ENCODE assay signal across 8 cellular contexts in genomic region chr2:190408538-190409271, GRCh38. TPM values are rescaled to one million over a fixed set of nuclear protein-coding genes. Genes with fewer than 3 reads are reported as not detected.
DNase-seq lines count a peak whose midpoint lies in the region; ATAC-seq, FAIRE-seq and TF ChIP-seq lines count a peak whose summit lies in the region.

No MANE protein-coding gene starts in this region.

- 1% methylated on average over 54 of the region's 54 CpGs for WGBS in HUES64

- peak overlapping the region; percentile 67 for H3K4me3 ChIP-seq in HUES64 (ENCODE audit: low read length)
- peak overlapping the region; percentile 56 for H3K4me3 ChIP-seq in SJSA1
- peak overlapping the region; percentile 83 to 90 for H3K4me3 ChIP-seq in right atrium auricular region

- H3K36me3 ChIP-seq in HUES64 (ENCODE audit: insufficient read depth, low read length), result no peaks in the 10 kb centered on the region
- H3K36me3 ChIP-seq in SJSA1, result no peaks in the 10 kb centered on the region
- no peaks in the 10 kb centered on the region for H3K36me3 ChIP-seq in right atrium auricular region

- peak; percentile 75 for ATAC-seq in GM21447 (IDR thresholded peaks at IDR 0.05; ENCODE audit: unreplicated experiment)

- DNase-seq in DMS79 treated with DMSO at 0.1 percent for 48 hours (lab: John Stamatoyannopoulos, UW), result peak; percentile 81
- peak in 1 of 2 experiments; percentile 20 for DNase-seq in SJSA1 (ENCODE audit: low read depth in 1 of 2, low spot score in 2 of 2)
- peak; percentile 36 for DNase-seq in activated naive CD8-positive, alpha-beta T cell treated with anti-CD3 and anti-CD28 coated beads, Interleukin-2, amount 50 U/mL, for 16 hours (ENCODE audit: low read depth, low spot score)
- no peak for DNase-seq in right atrium auricular region (ENCODE audit: low spot score)
- DNase-seq in putamen (ENCODE audit: low spot score), result peak; percentile 86
- DNase-seq in urothelium cell line (ENCODE audit: low spot score), result peak; percentile 63

- 0 out of 2 replicates have a peak, but pooled peaks cover 2% of the 10 kb centered on the region for H3K9me3 ChIP-seq in HUES64 (ENCODE audit: insufficient read depth, low read depth, low read length)
- H3K9me3 ChIP-seq in SJSA1 (replicated peaks), result 0 out of 2 replicates have a peak, but pooled peaks cover 4% of the 10 kb centered on the region
- H3K9me3 ChIP-seq in right atrium auricular region, result no peaks in the 10 kb centered on the region

- peak overlapping the region; percentile 40 for H3K9ac ChIP-seq in HUES64 (ENCODE audit: low read depth, low read length)

- H3K4me1 ChIP-seq in HUES64 (ENCODE audit: insufficient read depth, low read length) (peaks cover 24% of the 10 kb centered on the region), SJSA1 (replicated peaks) (peaks cover 15% of the 10 kb centered on the region), right atrium auricular region (peaks cover 0 to 31% of the 10 kb centered on the region in 2 donors)

- no peak overlapping the region for H3K27ac ChIP-seq in HUES64 (ENCODE audit: low read depth, low read length)
- no peak overlapping the region for H3K27ac ChIP-seq in SJSA1
- peak overlapping the region; percentile 76 to 84 for H3K27ac ChIP-seq in right atrium auricular region

- FAIRE-seq in urothelium cell line (lab: Jason Lieb, UNC), result no peak

- H3K27me3 ChIP-seq in HUES64 (ENCODE audit: insufficient read depth, low read length) (peaks cover 46% of the 10 kb centered on the region), SJSA1 (replicated peaks) (peaks cover 18% of the 10 kb centered on the region), right atrium auricular region (no peaks in the 10 kb centered on the region)

- no peak for TF ChIP-seq CTCF in right atrium auricular region (IDR thresholded peaks at IDR 0.05)

RNA-seq across cellular contexts. Expression of gene MFSD6, which starts 0.6 kb away (rescaled TPM):
- polyA plus RNA-seq in HUES64 (2013, experiment 1 of 2), result 1.2 TPM
- polyA plus RNA-seq in HUES64 (2013, experiment 2 of 2), result 1.1 TPM
- 2.8 and 3.8 TPM in 2 replicates for total RNA-seq in SJSA1 (2014; rRNA removed; shearing (Covaris generic))
- 10 to 100 TPM; 57.2 to 72.7 TPM for total RNA-seq in right atrium auricular region

Comparison
In these comparisons a context has a peak if more than half of its experiments do, and no peak if none do; other contexts are left out.
1. H3K27ac ChIP-seq: peak in right atrium auricular region (2 of 2); none in HUES64 (single experiment) and SJSA1 (single experiment).
2. RNA of gene MFSD6, which starts 0.6 kb away (total RNA-seq): 57.2 to 72.7 TPM in right atrium auricular region; 2.8 to 3.8 TPM in SJSA1; every median in the first group is over 10 times any median in the second.
3. Peak in every context shown above with its lines, with median percentiles within 50 percentile points of each other: H3K4me3 ChIP-seq.